ENCODE assay signal across 1 cellular context in genomic region chr12:130881046-130881445, GRCh38.
TF ChIP-seq lines count a peak whose summit lies in the region.

No MANE protein-coding gene starts in this region.

TF ChIP-seq in H1, 55 proteins besides CTCF, POLR2A, EP300 and RAD21:
- TF ChIP-seq FOSL1 (IDR thresholded peaks at IDR 0.05; ENCODE audit: insufficient read depth, low read depth, low read length) (no peak), CTBP2 (IDR thresholded peaks at IDR 0.05; ENCODE audit: borderline replicate concordance, insufficient read depth, insufficient read length, low read length) (no peak), POU5F1 (IDR thresholded peaks at IDR 0.05; ENCODE audit: low read depth, low read length) (no peak), CEBPB (IDR thresholded peaks at IDR 0.05; ENCODE audit: low read depth, low read length) (no peak), KDM5A (IDR thresholded peaks at IDR 0.05; ENCODE audit: low read length) (no peak), CBX5 (IDR thresholded peaks at IDR 0.05; ENCODE audit: low read depth, low read length) (no peak), SIX5 (IDR thresholded peaks at IDR 0.05; ENCODE audit: low read depth, low read length) (no peak), CHD2 (IDR thresholded peaks at IDR 0.05; ENCODE audit: low read length) (no peak), SP1 (IDR thresholded peaks at IDR 0.05; ENCODE audit: low read depth, low read length) (no peak)
TF ChIP-seq in H1: peak in this region for 0.
